Comparison of ENCODE assay signal across 19 cellular contexts in the genomic region with DNA sequence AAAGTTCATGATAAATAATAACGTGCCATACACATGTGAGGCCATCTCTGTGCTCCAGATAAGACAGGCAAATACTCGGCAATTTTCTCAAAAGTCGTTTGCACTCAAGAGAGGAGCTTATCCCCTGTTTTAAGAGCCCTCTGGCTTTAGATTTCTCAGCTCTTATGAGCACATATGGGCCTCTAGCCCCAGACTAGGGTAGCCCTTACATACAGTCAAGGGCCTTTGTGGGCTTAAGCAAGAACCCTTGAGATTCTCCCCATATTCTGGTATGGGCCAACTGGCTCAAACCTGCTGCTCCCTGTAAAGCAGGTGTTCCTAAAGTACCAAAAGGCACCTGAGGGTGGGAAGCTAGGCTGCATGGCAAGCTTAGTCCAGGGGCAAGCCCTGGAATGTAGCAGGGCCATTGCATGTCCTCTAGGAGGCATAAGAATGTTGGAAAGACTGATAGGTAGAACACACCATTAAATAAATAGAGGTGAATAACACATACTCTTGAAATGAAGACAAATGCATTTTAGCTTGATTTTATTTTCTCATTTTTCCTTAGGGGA.
DNase-seq lines count a peak whose midpoint lies in the region; ATAC-seq and TF ChIP-seq lines count a peak whose summit lies in the region.
"Had no signal": no experiment of that assay in that cellular context is flagged by ENCODE, and none has a peak within 500 bp of the region (broad histone marks: within the 10 kb centered on the region; RNA-seq: fewer than 3 reads in every experiment).

No MANE protein-coding gene starts in this region.

- H3K79me1 ChIP-seq in H9 (ENCODE audit: insufficient read depth, low read depth, low read length, poor library complexity, severe bottlenecking), result no peaks in the 10 kb centered on the region

- no peak overlapping the region for H3K4ac ChIP-seq in H9 (ENCODE audit: low read depth, low read length)

- H3K56ac ChIP-seq in H9 (ENCODE audit: insufficient read length, low read depth, low read length), result no peak overlapping the region

- H3K23me2 ChIP-seq in H9 (ENCODE audit: insufficient read length, low read depth, low read length, poor library complexity, severe bottlenecking), result no peaks in the 10 kb centered on the region

- no peaks in the 10 kb centered on the region for H3K79me2 ChIP-seq in H9 (ENCODE audit: insufficient read depth, low read length)

- H2AFZ ChIP-seq in H9 (ENCODE audit: low read length), result no peak overlapping the region

- no peak overlapping the region for H3K4me2 ChIP-seq in H9 (ENCODE audit: insufficient read depth, insufficient read length, low read length)

- no CpG with 5 or more reads among the region's 3 CpGs for WGBS in H9 (ENCODE audit: extremely low coverage, insufficient read length, low lambda C conversion rate)

- H3K9me3 ChIP-seq in H9 (ENCODE audit: control insufficient read depth, low read depth, low read length), result peaks cover 7% of the 10 kb centered on the region
- H3K9me3 ChIP-seq in upper lobe of right lung, result no peaks in the 10 kb centered on the region

- H2BK12ac ChIP-seq in H9 (ENCODE audit: insufficient read length, low read depth, low read length), result no peak overlapping the region

- H4K8ac ChIP-seq in H9 (replicated peaks; ENCODE audit: insufficient read length, low read depth, low read length), result no peak overlapping the region

- no peak overlapping the region for H4K91ac ChIP-seq in H9 (ENCODE audit: insufficient read length, low read depth, low read length)

- H3K9ac ChIP-seq in H9 (ENCODE audit: extremely low read depth, insufficient read length, low read length), result no peak overlapping the region

- H3K36me3 ChIP-seq in upper lobe of right lung, result no peaks in the 10 kb centered on the region

- H3K14ac ChIP-seq in H9 (ENCODE audit: insufficient read depth, low read length), result no peak overlapping the region

- no peak overlapping the region for H2BK120ac ChIP-seq in H9 (ENCODE audit: low read depth, low read length, poor library complexity, severe bottlenecking)

- peaks cover 11 to 13% of the 10 kb centered on the region in 2 experiments; a peak in 3 of 5 replicates for H3K9me3 Mint-ChIP-seq in H9

- no peak overlapping the region for H3K27ac Mint-ChIP-seq in H9
- H3K27ac Mint-ChIP-seq: CD8-positive, alpha-beta memory T cell had no signal

- H4K5ac ChIP-seq in H9 (ENCODE audit: insufficient read length, low read depth, low read length), result no peak overlapping the region

- no peak overlapping the region for H3T11ph ChIP-seq in H9 (ENCODE audit: low read length)

- no peak overlapping the region for H3K4me3 ChIP-seq in upper lobe of right lung
- H3K4me3 ChIP-seq: SK-N-MC had no signal

- no peak overlapping the region for H2BK15ac ChIP-seq in H9 (ENCODE audit: low read depth, low read length)

- H3K27ac ChIP-seq in H9 (ENCODE audit: insufficient read length, low read depth, low read length) (no peak overlapping the region), upper lobe of right lung (no peak overlapping the region)
- H3K27ac ChIP-seq: SK-N-MC had no signal

- H2BK20ac ChIP-seq in H9 (ENCODE audit: low read depth, low read length, poor library complexity, severe bottlenecking), result no peak overlapping the region

- H3K4me1 Mint-ChIP-seq in H9, result peaks cover 0 to 5% of the 10 kb centered on the region in 2 experiments; a peak in 2 of 4 replicates
- H3K4me1 Mint-ChIP-seq: CD8-positive, alpha-beta memory T cell had no signal

- DNase-seq in H9 (no peak), NCI-H524 (lab: John Stamatoyannopoulos, UW) (peak; percentile 85 to 96), iPS-NIHi11 (ENCODE audit: low spot score) (peak; percentile 57), upper lobe of right lung (no peak), superior temporal gyrus (ENCODE audit: extremely low spot score) (no peak)
- DNase-seq: ACHN; C1 segment of cervical spinal cord; CD8-positive, alpha-beta memory T cell; DND-41; KBM-7; NCI-H1930; NCI-H2171 treated with DMSO at 0.1 percent for 48 hours; NCI-H446; NCI-H748 treated with DMSO at 0.1 percent for 48 hours; NK-92 treated with Interleukin-12 subunit alpha and Interleukin-12 subunit beta, amount 100 ng/mL, for 24 hours; SHP77 had no signal

- no peaks in the 10 kb centered on the region for H4K20me1 ChIP-seq in H9 (ENCODE audit: control insufficient read depth, insufficient read depth, insufficient read length)

- H3K4me3 Mint-ChIP-seq in H9, result no peak overlapping the region
- H3K4me3 Mint-ChIP-seq: CD8-positive, alpha-beta memory T cell had no signal

- H3K4me1 ChIP-seq in H9 (ENCODE audit: insufficient read depth, low read length) (no peaks in the 10 kb centered on the region), upper lobe of right lung (no peaks in the 10 kb centered on the region)

- ATAC-seq in upper lobe of right lung, result peak; percentile 82
- ATAC-seq in HG03378 (IDR thresholded peaks at IDR 0.05; ENCODE audit: unreplicated experiment), result no peak
- ATAC-seq in GM19467 (IDR thresholded peaks at IDR 0.05; ENCODE audit: unreplicated experiment), result no peak

- peaks cover 9 to 18% (median 12%) of the 10 kb centered on the region in 3 experiments for H3K36me3 Mint-ChIP-seq in H9 (ENCODE audit: insufficient read depth in 1 of 3, low read depth in 3 of 3)

- intact Hi-C loops in upper lobe of right lung (cut with DNase I), result no loop called here

- H2AK5ac ChIP-seq in H9 (ENCODE audit: insufficient read length, low read length), result no peak overlapping the region

- H3K27me3 ChIP-seq in H9 (ENCODE audit: insufficient read depth, low read length) (no peaks in the 10 kb centered on the region), upper lobe of right lung (no peaks in the 10 kb centered on the region)

- no peak overlapping the region for H2BK5ac ChIP-seq in H9 (ENCODE audit: insufficient read length, low read length)

- TF ChIP-seq CTCF in H9 (conservative IDR thresholded peaks at IDR 0.05) (peak; percentile 40; the same call in 2 of the 3 replicates), upper lobe of right lung (IDR thresholded peaks at IDR 0.05) (no peak)

- H3K23ac ChIP-seq in H9 (ENCODE audit: insufficient read length, low read depth, low read length), result no peak overlapping the region

- H3K27me3 Mint-ChIP-seq in H9 (ENCODE audit: low read depth), result no peaks in the 10 kb centered on the region
- H3K27me3 Mint-ChIP-seq: CD8-positive, alpha-beta memory T cell had no signal

- H3K18ac ChIP-seq in H9 (ENCODE audit: insufficient read length, low read depth, low read length), result no peak overlapping the region

Comparison
In these comparisons a context has a peak if more than half of its experiments do, and no peak if none do; other contexts are left out.
1. DNase-seq: peak in NCI-H524 (2 of 2) and iPS-NIHi11 (single experiment); none in H9 (single experiment), upper lobe of right lung (single experiment) and superior temporal gyrus (single experiment).